ENCODE assay signal across 12 cellular contexts in the genomic region with DNA sequence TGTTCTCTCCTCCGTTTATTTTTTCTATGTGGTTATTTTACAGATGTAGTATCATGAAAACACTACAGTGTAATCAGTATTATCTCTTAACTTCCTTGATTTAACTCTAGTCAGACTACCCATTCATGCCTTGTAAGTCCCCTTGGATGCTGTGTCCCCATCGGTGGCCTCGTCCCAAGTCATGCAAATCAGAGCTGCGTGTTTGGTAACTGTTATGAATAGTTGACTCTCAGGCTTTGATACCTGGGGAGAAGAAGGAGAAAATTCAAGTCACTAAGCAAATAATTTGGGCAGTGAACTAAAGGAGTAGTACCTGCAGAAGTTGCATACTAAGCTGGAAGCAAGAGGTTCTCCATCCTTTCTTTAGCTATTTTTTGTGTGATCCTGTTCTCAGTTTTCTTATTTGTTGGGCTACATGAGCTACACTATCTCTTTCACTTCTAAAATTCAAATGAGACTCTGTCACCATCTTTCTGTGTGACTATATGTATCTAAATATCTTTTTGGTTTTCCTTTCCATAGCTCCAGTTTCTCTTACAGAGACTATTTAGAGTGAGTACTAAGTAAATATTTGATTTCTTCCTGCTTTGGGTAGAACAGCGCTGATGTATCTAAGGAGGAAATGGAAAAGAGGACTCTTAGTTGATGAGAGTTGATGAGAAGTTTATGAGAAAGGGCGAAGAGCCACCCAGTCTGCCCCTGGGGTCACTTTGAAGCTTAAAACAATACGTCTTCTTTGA. TPM values are rescaled to one million over a fixed set of nuclear protein-coding genes. Genes with fewer than 3 reads are reported as not detected.
DNase-seq lines count a peak whose midpoint lies in the region; ATAC-seq and TF ChIP-seq lines count a peak whose summit lies in the region.
"Had no signal": no experiment of that assay in that cellular context is flagged by ENCODE, and none has a peak within 500 bp of the region (broad histone marks: within the 10 kb centered on the region; RNA-seq: fewer than 3 reads in every experiment).

No MANE protein-coding gene starts in this region.

- H3K27me3 Mint-ChIP-seq in activated CD8-positive, alpha-beta T cell treated with anti-CD3 and anti-CD28 coated beads for 36 hours, result no peaks in the 10 kb centered on the region

- peak overlapping the region; percentile 42 for H3K4me3 Mint-ChIP-seq in activated CD8-positive, alpha-beta T cell treated with anti-CD3 and anti-CD28 coated beads for 36 hours
- H3K4me3 Mint-ChIP-seq: CD14-positive monocyte had no signal

- TF ChIP-seq CTCF in activated CD8-positive, alpha-beta T cell treated with anti-CD3 and anti-CD28 coated beads for 36 hours (IDR thresholded peaks at IDR 0.05), result no peak
- TF ChIP-seq CTCF in tibial nerve (IDR thresholded peaks at IDR 0.05), result no peak
- no peak for TF ChIP-seq CTCF in A673 (conservative IDR thresholded peaks at IDR 0.05; ENCODE audit: low read depth, low read length)

- H3K4me2 ChIP-seq in BLaER1, result peak overlapping the region; percentile 58

- peaks cover 9% of the 10 kb centered on the region for H3K36me3 Mint-ChIP-seq in activated CD8-positive, alpha-beta T cell treated with anti-CD3 and anti-CD28 coated beads for 36 hours (ENCODE audit: low read depth)
- H3K36me3 Mint-ChIP-seq: CD14-positive monocyte had no signal

- POLR2A ChIA-PET in activated CD8-positive, alpha-beta T cell treated with anti-CD3 and anti-CD28 coated beads for 36 hours (lab: Charles Lee), result interaction anchor here (0.9 to 1.6 kb wide), 3 partner anchors 9 to 13 kb away, joined by 3 to 5 read pairs (median 4); no protein-coding TSS in a partner anchor
- POLR2A ChIA-PET in A673 (lab: Charles Lee; ENCODE audit: low non-redundant PET), result no interaction called here

- H3K4me1 ChIP-seq in BLaER1 (peaks cover 69% of the 10 kb centered on the region), tibial nerve (no peaks in the 10 kb centered on the region), A673 (ENCODE audit: insufficient read depth, low read length, poor library complexity, severe bottlenecking) (no peaks in the 10 kb centered on the region)

- H3K9ac ChIP-seq in BLaER1, result no peak overlapping the region

- DNase-seq in activated CD8-positive, alpha-beta T cell treated with anti-CD3 and anti-CD28 coated beads for 36 hours, result no peak
- DNase-seq in tibial nerve (ENCODE audit: low spot score in 2 of 2) (no peak), putamen (ENCODE audit: low spot score) (no peak), A673 (ENCODE audit: low spot score) (no peak)
- DNase-seq: posterior cingulate gyrus had no signal

- CTCF ChIA-PET in activated CD8-positive, alpha-beta T cell treated with anti-CD3 and anti-CD28 coated beads for 36 hours (lab: Charles Lee), result interaction anchor here (0.7 to 1.9 kb wide), 12 partner anchors 9 to 93 kb away, joined by 3 to 7 read pairs (median 4); partner anchors contain the start of gene SLAMF6
- CTCF ChIA-PET in A673 (lab: Charles Lee), result no interaction called here

- WGBS in tibial nerve, 2 donors, result 78 to 79% methylated on average over 7 of the region's 7 CpGs

- peaks cover 2% of the 10 kb centered on the region for H3K9me3 Mint-ChIP-seq in activated CD8-positive, alpha-beta T cell treated with anti-CD3 and anti-CD28 coated beads for 36 hours
- H3K9me3 Mint-ChIP-seq: CD14-positive monocyte had no signal

- peak; percentile 47 for ATAC-seq in GM18870 (IDR thresholded peaks at IDR 0.05; ENCODE audit: unreplicated experiment)
- ATAC-seq in HG02852 (IDR thresholded peaks at IDR 0.05; ENCODE audit: unreplicated experiment), result peak; percentile 40
- peak; percentile 43 for ATAC-seq in activated CD8-positive, alpha-beta T cell treated with anti-CD3 and anti-CD28 coated beads for 36 hours
- no peak for ATAC-seq in GM19463 (IDR thresholded peaks at IDR 0.05; ENCODE audit: unreplicated experiment)
- ATAC-seq: HepG2 had no signal

- H3K9me3 ChIP-seq in BLaER1, result peaks cover 24% of the 10 kb centered on the region
- no peaks in the 10 kb centered on the region for H3K9me3 ChIP-seq in tibial nerve
- H3K9me3 ChIP-seq in A673 (ENCODE audit: low read depth, low read length, poor library complexity, severe bottlenecking), result no peaks in the 10 kb centered on the region

- H3K4me1 Mint-ChIP-seq in activated CD8-positive, alpha-beta T cell treated with anti-CD3 and anti-CD28 coated beads for 36 hours (ENCODE audit: low read depth), result peaks cover 74% of the 10 kb centered on the region

- H3K4me3 ChIP-seq in BLaER1, result no peak overlapping the region
- H3K4me3 ChIP-seq in tibial nerve, result no peak overlapping the region
- H3K4me3 ChIP-seq in A673 (ENCODE audit: low read depth, low read length, poor library complexity, severe bottlenecking), result no peak overlapping the region

- peak overlapping the region; percentile 90 for H3K27ac Mint-ChIP-seq in activated CD8-positive, alpha-beta T cell treated with anti-CD3 and anti-CD28 coated beads for 36 hours
- H3K27ac Mint-ChIP-seq: CD14-positive monocyte had no signal

- no peaks in the 10 kb centered on the region for H3K36me3 ChIP-seq in BLaER1
- no peaks in the 10 kb centered on the region for H3K36me3 ChIP-seq in tibial nerve
- no peaks in the 10 kb centered on the region for H3K36me3 ChIP-seq in A673 (ENCODE audit: insufficient read depth, low read length, poor library complexity, severe bottlenecking)

- peak overlapping the region; percentile 5; the same call in 1 of the 2 replicates for H3K27ac ChIP-seq in BLaER1
- no peak overlapping the region for H3K27ac ChIP-seq in tibial nerve
- no peak overlapping the region for H3K27ac ChIP-seq in A673 (ENCODE audit: low read depth, low read length, poor library complexity, severe bottlenecking)
- H3K27ac ChIP-seq: epithelial cell of prostate had no signal

- BruUV-seq in A673 (replicated peaks; lab: Mats Ljungman, UMichigan), result no TSS peak

- H4K20me1 ChIP-seq in BLaER1, result no peaks in the 10 kb centered on the region

- no peak for TF ChIP-seq POLR2A in tibial nerve (IDR thresholded peaks at IDR 0.05)

- H3K27me3 ChIP-seq in BLaER1 (no peaks in the 10 kb centered on the region), tibial nerve (no peaks in the 10 kb centered on the region), A673 (replicated peaks; ENCODE audit: insufficient read depth, low read depth, low read length, poor library complexity) (no peaks in the 10 kb centered on the region)

- TF ChIP-seq EP300 in tibial nerve (IDR thresholded peaks at IDR 0.05), result no peak

- intact Hi-C loops in activated CD8-positive, alpha-beta T cell treated with anti-CD3 and anti-CD28 coated beads for 36 hours (cut with micrococcal nuclease), result loop anchor here (5.0 kb wide), 1 partner anchor 66 kb away; no protein-coding TSS in a partner anchor
- intact Hi-C loops in A673 (cut with micrococcal nuclease; ENCODE audit: unreplicated experiment), result no loop called here

RNA-seq across cellular contexts. Expression of gene VANGL2, which starts 50.9 kb away (rescaled TPM):
- total RNA-seq in activated CD8-positive, alpha-beta T cell treated with anti-CD3 and anti-CD28 coated beads for 36 hours, result under 1 TPM; 0.16 to 0.40 TPM
- total RNA-seq in tibial nerve, result 1 to 10 TPM in 3 of 4 donors, under 1 TPM in 1; 0.84 to 2.0 (median 1.4) TPM
- 20.9 and 22.7 TPM in 2 replicates for total RNA-seq in A673 (2021)
- total RNA-seq: HepG2 had no signal
